Comparison of ENCODE assay signal across 24 cellular contexts in the genomic region with DNA sequence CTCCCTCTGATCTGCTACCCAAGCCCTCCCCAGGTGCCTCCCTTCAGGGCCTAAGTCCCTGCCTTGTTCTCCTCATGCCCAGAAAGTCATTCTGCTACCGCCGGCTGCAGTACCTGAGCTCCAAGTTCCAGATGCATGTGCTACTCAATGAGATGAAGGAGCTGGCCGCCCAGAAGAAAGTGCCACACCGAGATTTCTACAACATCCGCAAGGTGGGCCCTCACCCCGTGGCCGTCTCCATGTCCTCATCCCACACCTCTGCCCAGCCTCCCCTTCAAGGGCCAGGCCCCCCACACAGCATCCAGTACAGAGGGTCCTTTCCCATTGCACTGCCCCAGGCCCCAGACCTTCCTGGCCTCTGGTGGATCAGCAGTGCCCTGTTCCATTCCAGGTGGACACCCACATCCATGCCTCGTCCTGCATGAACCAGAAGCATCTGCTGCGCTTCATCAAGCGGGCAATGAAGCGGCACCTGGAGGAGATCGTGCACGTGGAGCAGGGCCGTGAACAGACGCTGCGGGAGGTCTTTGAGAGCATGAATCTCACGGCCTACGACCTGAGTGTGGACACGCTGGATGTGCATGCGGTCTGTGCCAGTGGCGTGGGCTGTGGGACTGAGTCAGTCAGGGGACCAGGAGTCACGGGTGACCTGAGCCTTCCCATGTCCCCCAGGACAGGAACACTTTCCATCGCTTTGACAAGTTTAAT. TPM values are rescaled to one million over a fixed set of nuclear protein-coding genes. Genes with fewer than 3 reads are reported as not detected.
DNase-seq lines count a peak whose midpoint lies in the region; ATAC-seq, FAIRE-seq and TF ChIP-seq lines count a peak whose summit lies in the region.
"Had no signal": no experiment of that assay in that cellular context is flagged by ENCODE, and none has a peak within 500 bp of the region (broad histone marks: within the 10 kb centered on the region; RNA-seq: fewer than 3 reads in every experiment).

No MANE protein-coding gene starts in this region.

- H3K27me3 ChIP-seq in breast epithelium = no peaks in the 10 kb centered on the region
- H3K27me3 ChIP-seq: testis had no signal

- TF ChIP-seq POLR2A in breast epithelium (IDR thresholded peaks at IDR 0.05) = no peak

- no peak overlapping the region for H3K4me3 ChIP-seq in breast epithelium
- H3K4me3 ChIP-seq: testis had no signal

- TF ChIP-seq CTCF in MCF 10A (IDR thresholded peaks at IDR 0.05; ENCODE audit: unreplicated experiment) = no peak
- no peak for TF ChIP-seq CTCF in breast epithelium (IDR thresholded peaks at IDR 0.05)

- peaks cover 26% of the 10 kb centered on the region for H3K36me3 Mint-ChIP-seq in MCF 10A (ENCODE audit: insufficient read depth, unreplicated experiment)
- H3K36me3 Mint-ChIP-seq in activated naive CD8-positive, alpha-beta T cell treated with anti-CD3 and anti-CD28 coated beads for 36 hours = peaks cover 9% of the 10 kb centered on the region
- H3K36me3 Mint-ChIP-seq: natural killer cell had no signal

- no peaks in the 10 kb centered on the region for H3K36me3 ChIP-seq in breast epithelium

- H3K27me3 Mint-ChIP-seq in MCF 10A (ENCODE audit: insufficient read depth, unreplicated experiment) = no peaks in the 10 kb centered on the region
- no peaks in the 10 kb centered on the region for H3K27me3 Mint-ChIP-seq in activated naive CD8-positive, alpha-beta T cell treated with anti-CD3 and anti-CD28 coated beads for 36 hours
- H3K27me3 Mint-ChIP-seq: activated T-helper 17 cell treated with anti-CD3 and anti-CD28 coated beads, Interleukin-2, amount 50 U/mL, for 72 hours; stimulated activated naive B cell treated with anti-CD40 and anti-IgM and Interleukin-4, amounts not matched to agents 10 μg/mL and 1 μg/mL and 100 μg/mL, for 72 hours had no signal

- peak; percentile 78 for FAIRE-seq in urothelium cell line (lab: Jason Lieb, UNC)
- FAIRE-seq: GM12891, H1, keratinocyte had no signal

- no peaks in the 10 kb centered on the region for H3K9me3 ChIP-seq in breast epithelium
- H3K9me3 ChIP-seq: testis had no signal

- POLR2A ChIA-PET in MCF 10A (lab: Yijun Ruan, JAX) = interaction anchor here (0.6 to 1.6 kb wide), 4 partner anchors 8 to 525 kb away, joined by 3 to 4 read pairs (median 3); a partner anchor contains a TSS

- no peak overlapping the region for H3K4me3 Mint-ChIP-seq in MCF 10A (ENCODE audit: unreplicated experiment)
- no peak overlapping the region for H3K4me3 Mint-ChIP-seq in activated naive CD8-positive, alpha-beta T cell treated with anti-CD3 and anti-CD28 coated beads for 36 hours
- H3K4me3 Mint-ChIP-seq: activated T-helper 17 cell treated with anti-CD3 and anti-CD28 coated beads, Interleukin-2, amount 50 U/mL, for 72 hours; natural killer cell; stimulated activated naive B cell treated with anti-CD40 and anti-IgM and Interleukin-4, amounts not matched to agents 10 μg/mL and 1 μg/mL and 100 μg/mL, for 72 hours had no signal

- no peak for DNase-seq in MCF 10A (ENCODE audit: unreplicated experiment)
- DNase-seq in breast epithelium (ENCODE audit: low spot score in 2 of 2) = no peak
- no peak for DNase-seq in activated naive CD8-positive, alpha-beta T cell treated with anti-CD3 and anti-CD28 coated beads for 36 hours
- peak; percentile 49 for DNase-seq in islet precursor cell
- DNase-seq in urothelium cell line (ENCODE audit: low spot score) = no peak
- no peak for DNase-seq in T-helper 9 cell
- no peak for DNase-seq in EL
- DNase-seq: activated CD4-positive, CD25-positive, alpha-beta regulatory T cell; foreskin fibroblast; hypothalamus; Kasumi-1; natural killer cell; NCI-H1092 treated with DMSO at 0.1 percent for 48 hours; NCI-H2081; NCI-H510A; stimulated activated naive B cell treated with anti-CD40 and anti-IgM and Interleukin-4, amounts not matched to agents 10 μg/mL and 1 μg/mL and 100 μg/mL, for 72 hours; testis had no signal

- no peaks in the 10 kb centered on the region for H3K4me1 Mint-ChIP-seq in MCF 10A (ENCODE audit: insufficient read depth, unreplicated experiment)
- peaks cover 13% of the 10 kb centered on the region for H3K4me1 Mint-ChIP-seq in activated naive CD8-positive, alpha-beta T cell treated with anti-CD3 and anti-CD28 coated beads for 36 hours

- H3K27ac Mint-ChIP-seq in MCF 10A (ENCODE audit: low read depth, unreplicated experiment) = peak overlapping the region; percentile 42
- H3K27ac Mint-ChIP-seq in activated naive CD8-positive, alpha-beta T cell treated with anti-CD3 and anti-CD28 coated beads for 36 hours = peak overlapping the region; percentile 6
- H3K27ac Mint-ChIP-seq: activated T-helper 17 cell treated with anti-CD3 and anti-CD28 coated beads, Interleukin-2, amount 50 U/mL, for 72 hours; natural killer cell had no signal

- no TSS peak for BruUV-seq in MCF 10A (replicated peaks; lab: Mats Ljungman, UMichigan)

- no peak for ATAC-seq in HG03108 (IDR thresholded peaks at IDR 0.05; ENCODE audit: unreplicated experiment)
- ATAC-seq: natural killer cell; stimulated activated naive B cell treated with anti-CD40 and anti-IgM and Interleukin-4, amounts not matched to agents 10 μg/mL and 1 μg/mL and 100 μg/mL, for 72 hours had no signal

- H3K4me1 ChIP-seq in breast epithelium = no peaks in the 10 kb centered on the region

- no peaks in the 10 kb centered on the region for H3K9me3 Mint-ChIP-seq in MCF 10A (ENCODE audit: unreplicated experiment)
- H3K9me3 Mint-ChIP-seq in activated naive CD8-positive, alpha-beta T cell treated with anti-CD3 and anti-CD28 coated beads for 36 hours = no peaks in the 10 kb centered on the region
- H3K9me3 Mint-ChIP-seq: activated T-helper 17 cell treated with anti-CD3 and anti-CD28 coated beads, Interleukin-2, amount 50 U/mL, for 72 hours; natural killer cell; stimulated activated naive B cell treated with anti-CD40 and anti-IgM and Interleukin-4, amounts not matched to agents 10 μg/mL and 1 μg/mL and 100 μg/mL, for 72 hours had no signal

- CTCF ChIA-PET in MCF 10A (lab: Yijun Ruan, JAX) = interaction anchor here (0.6 to 11.4 kb wide), 4 partner anchors 12 to 137 kb away, joined by 3 to 96 read pairs (median 3); no protein-coding TSS in a partner anchor

- H3K27ac ChIP-seq in breast epithelium = no peak overlapping the region
- H3K27ac ChIP-seq: RWPE1, testis had no signal

- intact Hi-C loops in MCF 10A (cut with micrococcal nuclease) = no loop called here
- intact Hi-C loops in breast epithelium (cut with DNase I; ENCODE audit: low total_unique reads) = no loop called here

RNA-seq across cellular contexts. Expression of a gene that starts 8.2 kb away (rescaled TPM):
- total RNA-seq in MCF 10A (2022) = 49.5 and 52.6 TPM in 2 replicates
- total RNA-seq in breast epithelium = 10 to 100 TPM; 21.3 to 68.2 (median 47.4) TPM
- total RNA-seq in activated naive CD8-positive, alpha-beta T cell treated with anti-CD3 and anti-CD28 coated beads for 36 hours = 10 to 100 TPM; 89.5 to 91.4 TPM

RNA-seq across cellular contexts. Expression of a gene that starts 8.4 kb away (rescaled TPM):
- total RNA-seq in MCF 10A (2022) (not detected in 2 replicates), breast epithelium (not detected)
- under 1 TPM; 0.64 to 0.91 TPM for total RNA-seq in activated naive CD8-positive, alpha-beta T cell treated with anti-CD3 and anti-CD28 coated beads for 36 hours
- total RNA-seq: H1, mesenteric fat pad, natural killer cell had no signal

RNA-seq across cellular contexts. Expression of a gene that starts 28.1 kb away (rescaled TPM):
- total RNA-seq in MCF 10A (2022) (4.7 and 5.8 TPM in 2 replicates), breast epithelium (10 to 100 TPM; 21.9 to 31.5 (median 28.2) TPM)
- total RNA-seq in activated naive CD8-positive, alpha-beta T cell treated with anti-CD3 and anti-CD28 coated beads for 36 hours = 1 to 10 TPM; 2.4 to 3.0 TPM

RNA-seq across cellular contexts. Expression of a gene that starts 40.0 kb away (rescaled TPM):
- 0.70 and 1.4 TPM in 2 replicates for total RNA-seq in MCF 10A (2022)
- 10 to 100 TPM; 47.8 to 93.4 (median 66.5) TPM for total RNA-seq in breast epithelium
- total RNA-seq in activated naive CD8-positive, alpha-beta T cell treated with anti-CD3 and anti-CD28 coated beads for 36 hours = 1 to 10 TPM; 7.4 to 8.5 TPM

RNA-seq across cellular contexts. Expression of a gene that starts 59.8 kb away (rescaled TPM):
- total RNA-seq in MCF 10A (2022) (not detected in 2 replicates), breast epithelium (10 to 100 TPM in 1 of 3 donors, not detected in 2; 33.8 TPM)
- not detected for total RNA-seq in activated naive CD8-positive, alpha-beta T cell treated with anti-CD3 and anti-CD28 coated beads for 36 hours
- total RNA-seq: mesenteric fat pad, testis had no signal
